ENCODE assay signal across 33 cellular contexts in genomic region chr9:12133416-12133815, GRCh38.
"Had no signal": no experiment of that assay in that cellular context is flagged by ENCODE, and none has a peak within 500 bp of the region (broad histone marks: within the 10 kb centered on the region; RNA-seq: fewer than 3 reads in every experiment).

No MANE protein-coding gene starts in this region.

- DNase-seq: activated B cell treated with CpG ODN at 0.5 μM for 24 hours; activated CD4-positive, alpha-beta memory T cell treated with anti-CD3 and anti-CD28 coated beads for 36 hours; activated CD4-positive, alpha-beta T cell treated with anti-CD3 and anti-CD28 coated beads for 4 hours; activated CD4-positive, alpha-beta T cell treated with anti-CD3 and anti-CD28 coated beads, Interleukin-2, amount 10 ng/mL, durations not matched to agents 24 days and 14 days; activated CD4-positive, alpha-beta T cell treated with anti-CD3 and anti-CD28 coated beads, Interleukin-2, amount 50 U/mL, for 1 hour; activated CD4-positive, alpha-beta T cell treated with anti-CD3 and anti-CD28 coated beads, Interleukin-2, amount 50 U/mL, for 4 hours; activated CD4-positive, CD25-positive, alpha-beta regulatory T cell treated with anti-CD3 and anti-CD28 coated beads, Interleukin-2, amount 50 U/mL, for 72 hours; activated CD8-positive, alpha-beta memory T cell treated with anti-CD3 and anti-CD28 coated beads, Interleukin-2, amount 50 U/mL, for 4 hours; activated CD8-positive, alpha-beta T cell treated with anti-CD3 and anti-CD28 coated beads for 36 hours; activated effector memory CD4-positive, alpha-beta T cell treated with anti-CD3 and anti-CD28 coated beads, Interleukin-2, amount 50 U/mL, for 16 hours; activated gamma-delta T cell treated with Interleukin-2 at 50 U/mL for 16 hours; activated naive CD4-positive, alpha-beta T cell; activated naive CD4-positive, alpha-beta T cell treated with anti-CD3 and anti-CD28 coated beads for 36 hours; activated naive CD4-positive, alpha-beta T cell treated with anti-CD3 and anti-CD28 coated beads, Interleukin-2, amount 50 U/mL, for 16 hours; activated naive CD8-positive, alpha-beta T cell treated with anti-CD3 and anti-CD28 coated beads for 36 hours; activated T-cell treated with anti-CD3 and anti-CD28 coated beads for 4 hours; activated T-cell treated with anti-CD3 and anti-CD28 coated beads, Interleukin-2, amount 50 U/mL, for 1 hour; activated T-cell treated with anti-CD3 and anti-CD28 coated beads, Interleukin-2, amount 50 U/mL, for 4 hours; activated T-cell treated with anti-CD3 and anti-CD28 coated beads, Interleukin-2, amount 50 U/mL, for 72 hours; amniotic stem cell; aorta; body of pancreas; brain microvascular endothelial cell; central memory CD4-positive, alpha-beta T cell; T-helper 1 cell; T-helper 2 cell; T-helper 9 cell had no signal

- H3K36me3 Mint-ChIP-seq: activated CD4-positive, alpha-beta memory T cell treated with anti-CD3 and anti-CD28 coated beads for 36 hours; activated naive CD8-positive, alpha-beta T cell treated with anti-CD3 and anti-CD28 coated beads for 36 hours had no signal

- H3K27ac Mint-ChIP-seq: activated B cell treated with CpG ODN at 0.5 μM for 24 hours; activated CD4-positive, alpha-beta memory T cell treated with anti-CD3 and anti-CD28 coated beads for 36 hours; activated CD4-positive, alpha-beta T cell treated with anti-CD3 and anti-CD28 coated beads, Interleukin-2, amount 10 ng/mL, durations not matched to agents 24 days and 14 days; activated CD8-positive, alpha-beta T cell treated with anti-CD3 and anti-CD28 coated beads for 36 hours; activated naive CD4-positive, alpha-beta T cell treated with anti-CD3 and anti-CD28 coated beads for 36 hours; activated naive CD4-positive, alpha-beta T cell treated with anti-CD3 and anti-CD28 coated beads, Interleukin-2, amount 50 U/mL, for 72 hours; activated naive CD8-positive, alpha-beta T cell treated with anti-CD3 and anti-CD28 coated beads for 36 hours; activated T-cell treated with anti-CD3 and anti-CD28 coated beads, Interleukin-2, amount 50 U/mL, for 72 hours; activated T-helper 1 cell treated with anti-CD3 and anti-CD28 coated beads, Interleukin-12 subunit alpha, Interleukin-12 subunit beta, Interleukin-2, Interleukin-4 antibody, amounts not matched to agents 30 ng/mL and 10 ng/mL and 1 ng/mL, durations not matched to agents 14 hours and 24 hours and 36 hours; activated T-helper 17 cell treated with anti-CD3 and anti-CD28 coated beads, Interleukin-2, amount 50 U/mL, for 72 hours; T-helper 1 cell treated with Interleukin-12 subunit alpha and Interleukin-12 subunit beta and Interleukin-4 antibody, amounts not matched to agents 30 μg/mL and 1 μg/mL, for 36 hours; T-helper 2 cell treated with Interferon-gamma antibody and Interleukin-4, amounts not matched to agents 5 μg/mL and 100 μg/mL, for 36 hours had no signal

- ATAC-seq: activated CD8-positive, alpha-beta T cell treated with anti-CD3 and anti-CD28 coated beads for 36 hours; activated naive CD4-positive, alpha-beta T cell treated with anti-CD3 and anti-CD28 coated beads, Interleukin-2, amount 50 U/mL, for 72 hours; activated T-cell treated with anti-CD3 and anti-CD28 coated beads, Interleukin-2, amount 50 U/mL, for 4 hours; activated T-cell treated with anti-CD3 and anti-CD28 coated beads, Interleukin-2, amount 50 U/mL, for 72 hours; activated T-helper 17 cell treated with anti-CD3 and anti-CD28 coated beads, Interleukin-2, amount 50 U/mL, for 72 hours; body of pancreas had no signal

- H3K4me3 Mint-ChIP-seq: activated B cell treated with CpG ODN at 0.5 μM for 24 hours; activated CD4-positive, alpha-beta memory T cell treated with anti-CD3 and anti-CD28 coated beads for 36 hours; activated CD4-positive, alpha-beta T cell treated with anti-CD3 and anti-CD28 coated beads, Interleukin-2, amount 10 ng/mL, durations not matched to agents 24 days and 14 days; activated CD8-positive, alpha-beta T cell treated with anti-CD3 and anti-CD28 coated beads for 36 hours; activated naive CD4-positive, alpha-beta T cell treated with anti-CD3 and anti-CD28 coated beads for 36 hours; activated naive CD8-positive, alpha-beta T cell treated with anti-CD3 and anti-CD28 coated beads for 36 hours; activated T-cell treated with anti-CD3 and anti-CD28 coated beads, Interleukin-2, amount 50 U/mL, for 4 hours; activated T-cell treated with anti-CD3 and anti-CD28 coated beads, Interleukin-2, amount 50 U/mL, for 72 hours; activated T-helper 1 cell treated with anti-CD3 and anti-CD28 coated beads, Interleukin-12 subunit alpha, Interleukin-12 subunit beta, Interleukin-2, Interleukin-4 antibody, amounts not matched to agents 30 ng/mL and 10 ng/mL and 1 ng/mL, durations not matched to agents 14 hours and 24 hours and 36 hours; activated T-helper 17 cell treated with anti-CD3 and anti-CD28 coated beads, Interleukin-2, amount 50 U/mL, for 72 hours; T-helper 1 cell treated with Interleukin-12 subunit alpha and Interleukin-12 subunit beta and Interleukin-4 antibody, amounts not matched to agents 30 μg/mL and 1 μg/mL, for 36 hours; T-helper 2 cell treated with Interferon-gamma antibody and Interleukin-4, amounts not matched to agents 5 μg/mL and 100 μg/mL, for 36 hours had no signal

- H3K4me1 Mint-ChIP-seq: activated B cell treated with CpG ODN at 0.5 μM for 24 hours; activated CD4-positive, alpha-beta T cell treated with anti-CD3 and anti-CD28 coated beads, Interleukin-2, amount 10 ng/mL, durations not matched to agents 24 days and 14 days; activated naive CD8-positive, alpha-beta T cell treated with anti-CD3 and anti-CD28 coated beads for 36 hours; activated T-helper 17 cell treated with anti-CD3 and anti-CD28 coated beads, Interleukin-2, amount 50 U/mL, for 72 hours had no signal

- H3K27me3 Mint-ChIP-seq: activated B cell treated with CpG ODN at 0.5 μM for 24 hours; activated CD4-positive, alpha-beta memory T cell treated with anti-CD3 and anti-CD28 coated beads for 36 hours; activated CD4-positive, alpha-beta T cell treated with anti-CD3 and anti-CD28 coated beads, Interleukin-2, amount 10 ng/mL, durations not matched to agents 24 days and 14 days; activated CD8-positive, alpha-beta T cell treated with anti-CD3 and anti-CD28 coated beads for 36 hours; activated naive CD8-positive, alpha-beta T cell treated with anti-CD3 and anti-CD28 coated beads for 36 hours; activated T-helper 17 cell treated with anti-CD3 and anti-CD28 coated beads, Interleukin-2, amount 50 U/mL, for 72 hours had no signal

- H3K4me3 ChIP-seq: body of pancreas, breast epithelium had no signal
